ENCODE assay signal across 1 cellular context in genomic region chr14:24195186-24196070, GRCh38.
A peak's percentile ranks its signal among the peaks of the same experiment; 100 is the strongest.
TF ChIP-seq lines count a peak whose summit lies in the region.

Gene TM9SF1 (minus strand): TSS chr14:24195441. CDS start chr14:24195019, 422 bp downstream.

TF ChIP-seq in IMR-90, 13 proteins besides CTCF, POLR2A, EP300 and RAD21:
- no peak for TF ChIP-seq MAFK (IDR thresholded peaks at IDR 0.05; ENCODE audit: low read depth, low read length)
- TF ChIP-seq ELK1 (IDR thresholded peaks at IDR 0.05; ENCODE audit: borderline replicate concordance, low read depth, low read length): no peak
- TF ChIP-seq RCOR1 (IDR thresholded peaks at IDR 0.05; ENCODE audit: insufficient replicate concordance, low read length): peak; percentile 40
- no peak for TF ChIP-seq FOS (IDR thresholded peaks at IDR 0.05; ENCODE audit: low read depth, low read length)
- no peak for TF ChIP-seq CEBPB (IDR thresholded peaks at IDR 0.05; ENCODE audit: low read depth, low read length)
- no peak for TF ChIP-seq BHLHE40 (IDR thresholded peaks at IDR 0.05; ENCODE audit: low read depth, low read length)
- TF ChIP-seq SMC3 (IDR thresholded peaks at IDR 0.05; ENCODE audit: low read depth, low read length): no peak
- TF ChIP-seq USF2 (IDR thresholded peaks at IDR 0.05; ENCODE audit: low read depth, low read length): no peak
- TF ChIP-seq MXI1 (IDR thresholded peaks at IDR 0.05; ENCODE audit: borderline replicate concordance, low read depth, low read length): peak; percentile 43; the same call in 1 of the 2 replicates
- no peak for TF ChIP-seq NFE2L2 (IDR thresholded peaks at IDR 0.05; ENCODE audit: low read depth, low read length)
- TF ChIP-seq RFX5 (IDR thresholded peaks at IDR 0.05; ENCODE audit: low read depth, low read length): no peak
- TF ChIP-seq MAZ (IDR thresholded peaks at IDR 0.05; ENCODE audit: borderline replicate concordance, low read depth, low read length): no peak; the same call in none of the 2 replicates
TF ChIP-seq in IMR-90: peak in this region for 2.
